38 cellular contexts compared by ENCODE assay signal in the genomic region with DNA sequence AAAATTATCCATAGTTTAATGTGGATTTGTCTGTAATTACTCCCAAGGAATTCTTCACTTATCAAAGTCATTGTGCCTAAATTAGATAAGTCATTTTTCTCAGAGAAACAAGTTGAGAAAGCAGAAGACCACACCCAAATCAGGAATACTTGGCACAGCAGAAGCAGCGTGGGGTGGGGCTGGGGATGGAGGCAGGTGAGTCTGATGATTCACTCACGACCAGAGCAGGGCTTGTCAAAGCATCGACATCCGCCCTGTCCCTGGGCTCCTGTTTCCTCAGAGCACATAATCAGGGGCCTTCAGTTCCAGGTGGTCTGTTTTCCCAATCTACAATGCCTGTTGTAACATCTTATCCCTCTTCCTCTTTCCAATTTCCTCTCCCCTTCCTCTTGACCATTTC. TPM values are rescaled to one million over a fixed set of nuclear protein-coding genes. Genes with fewer than 3 reads are reported as not detected.
"Had no signal": no experiment of that assay in that cellular context is flagged by ENCODE, and none has a peak within 500 bp of the region (broad histone marks: within the 10 kb centered on the region; RNA-seq: fewer than 3 reads in every experiment).

No MANE protein-coding gene starts in this region.

- H3K27ac ChIP-seq: ascending aorta, coronary artery, dorsolateral prefrontal cortex, esophagus muscularis mucosa, heart right ventricle, neutrophil, ovary, psoas muscle, sigmoid colon, thyroid gland, upper lobe of left lung had no signal

- H3K27me3 ChIP-seq: ascending aorta, esophagus muscularis mucosa, neutrophil, ovary, sigmoid colon, thyroid gland, upper lobe of left lung had no signal

- ATAC-seq: heart right ventricle; left lobe of liver; psoas muscle; stimulated activated memory B cell treated with anti-CD40 and anti-IgM and Interleukin-4, amounts not matched to agents 10 μg/mL and 1 μg/mL and 100 μg/mL, for 72 hours; stimulated activated naive CD8-positive, alpha-beta T cell treated with anti-CD3 and anti-CD28 coated beads, Interleukin-15, amount 100 ng/mL, for 72 hours; T-helper 17 cell had no signal

- H3K9me3 ChIP-seq: ascending aorta, esophagus muscularis mucosa, heart right ventricle, neutrophil, ovary, psoas muscle, sigmoid colon, thyroid gland, upper lobe of left lung had no signal

- FAIRE-seq: small intestine had no signal

- H3K4me3 ChIP-seq: ascending aorta, coronary artery, dorsolateral prefrontal cortex, esophagus muscularis mucosa, heart right ventricle, lung, ovary, psoas muscle, sigmoid colon, thyroid gland, upper lobe of left lung had no signal

- DNase-seq: activated CD4-positive, alpha-beta memory T cell treated with anti-CD3 and anti-CD28 coated beads for 36 hours; activated CD4-positive, alpha-beta T cell treated with anti-CD3 and anti-CD28 coated beads, Interleukin-2, amount 10 ng/mL, durations not matched to agents 24 days and 14 days; activated CD4-positive, CD25-positive, alpha-beta regulatory T cell treated with anti-CD3 and anti-CD28 coated beads, Interleukin-2, amount 50 U/mL, for 72 hours; activated CD8-positive, alpha-beta memory T cell treated with anti-CD3 and anti-CD28 coated beads, Interleukin-2, amount 50 U/mL, for 48 hours; activated gamma-delta T cell; activated naive CD4-positive, alpha-beta T cell treated with anti-CD3 and anti-CD28 coated beads, Interleukin-2, amount 10 ng/mL, durations not matched to agents 7 days and 5 days; activated naive CD8-positive, alpha-beta T cell treated with anti-CD3 and anti-CD28 coated beads, Interleukin-2, amount 10 ng/mL, durations not matched to agents 7 days and 5 days; activated T-cell treated with anti-CD3 and anti-CD28 coated beads, Interleukin-2, amount 50 U/mL, for 24 hours; dorsolateral prefrontal cortex; effector memory CD4-positive, alpha-beta T cell; foreskin melanocyte; heart right ventricle; kidney glomerular epithelial cell; naive B cell; nephron progenitor cell; ovary; psoas muscle; sigmoid colon; small intestine; stimulated activated CD4-positive, alpha-beta T cell treated with anti-CD3 and anti-CD28 coated beads, Interleukin-4, amount 100 ng/mL, for 24 hours; stimulated activated CD8-positive, alpha-beta memory T cell treated with anti-CD3 and anti-CD28 coated beads, Interleukin-4, amount 100 ng/mL, for 48 hours; stimulated activated naive CD8-positive, alpha-beta T cell treated with anti-CD3 and anti-CD28 coated beads, Interleukin-15, amount 100 ng/mL, for 72 hours; T-helper 17 cell; T1000; thyroid gland; upper lobe of left lung had no signal

- H3K4me1 ChIP-seq: ascending aorta, esophagus muscularis mucosa, heart right ventricle, psoas muscle, sigmoid colon, thyroid gland had no signal

- H3K36me3 ChIP-seq: ascending aorta, esophagus muscularis mucosa, heart right ventricle, neutrophil, ovary, sigmoid colon, thyroid gland, upper lobe of left lung had no signal

RNA-seq across cellular contexts. Expression of a gene that starts 31.5 kb away (rescaled TPM):
- total RNA-seq: activated CD4-positive, alpha-beta memory T cell treated with anti-CD3 and anti-CD28 coated beads for 36 hours; activated CD4-positive, alpha-beta T cell treated with anti-CD3 and anti-CD28 coated beads, Interleukin-2, amount 10 ng/mL, durations not matched to agents 24 days and 14 days; activated CD8-positive, alpha-beta memory T cell treated with anti-CD3 and anti-CD28 coated beads for 36 hours; T-helper 17 cell had no signal

RNA-seq across cellular contexts. Expression of a gene that starts 48.2 kb away (rescaled TPM):
- total RNA-seq: activated CD4-positive, alpha-beta memory T cell treated with anti-CD3 and anti-CD28 coated beads for 36 hours; activated CD4-positive, alpha-beta T cell treated with anti-CD3 and anti-CD28 coated beads, Interleukin-2, amount 10 ng/mL, durations not matched to agents 24 days and 14 days; activated CD8-positive, alpha-beta memory T cell treated with anti-CD3 and anti-CD28 coated beads for 36 hours; activated naive CD8-positive, alpha-beta T cell treated with anti-CD3 and anti-CD28 coated beads, Interleukin-2, amount 10 ng/mL, durations not matched to agents 7 days and 5 days; ascending aorta; cardiac septum; cerebellum; dorsolateral prefrontal cortex; esophagus muscularis mucosa; glomerular endothelial cell; heart right ventricle; left lobe of liver; lung; mesenteric fat pad; ovary; psoas muscle; sigmoid colon; T-helper 17 cell; upper lobe of left lung had no signal
- polyA plus RNA-seq: heart right ventricle, lung, ovary, psoas muscle, sigmoid colon, small intestine had no signal
